In the genomic region with DNA sequence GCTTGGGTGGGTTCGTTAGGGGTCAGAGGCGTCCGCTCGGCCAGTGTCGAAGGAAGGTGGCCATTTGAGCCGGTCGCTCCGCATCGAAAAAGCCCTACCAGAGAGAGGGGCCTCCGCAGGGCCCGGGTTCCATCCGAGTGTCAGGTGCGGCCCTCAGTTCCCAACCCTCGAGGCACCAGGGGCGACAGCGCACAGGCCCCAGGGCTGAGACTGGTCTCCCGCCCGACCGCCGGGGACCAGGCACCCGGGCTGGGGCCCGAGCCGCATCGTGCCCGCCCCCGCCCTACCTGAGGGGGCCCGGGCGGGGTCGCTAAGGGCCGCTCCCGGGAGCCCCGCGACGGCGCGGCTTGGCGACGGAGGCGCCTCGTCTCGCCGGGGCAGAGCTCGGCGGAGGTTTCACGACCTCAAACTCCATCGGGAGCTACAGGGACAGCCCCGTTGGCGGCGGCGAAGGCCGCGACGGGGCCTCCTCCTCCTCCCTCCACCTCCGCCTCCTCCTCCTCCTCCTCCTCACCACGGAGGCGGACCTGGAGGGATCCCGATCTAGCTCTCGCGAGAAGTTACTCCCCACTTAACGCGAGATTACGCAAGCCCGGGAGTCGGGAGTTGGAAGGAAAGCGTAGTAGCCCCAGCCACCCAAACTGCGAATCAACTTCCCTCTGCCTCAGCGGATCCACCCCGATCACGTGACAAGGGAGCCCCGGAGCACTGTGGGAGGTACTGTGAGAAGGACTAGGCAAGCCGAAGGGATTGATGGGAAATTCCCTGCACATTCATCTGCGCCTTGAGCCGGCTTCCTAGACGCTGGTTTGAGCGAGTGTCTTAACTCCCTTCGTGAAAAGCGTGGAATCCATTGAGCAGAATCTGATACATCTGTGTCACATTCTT, we compare ENCODE assay signal across 8 cellular contexts. TPM values are rescaled to one million over a fixed set of nuclear protein-coding genes. Genes with fewer than 3 reads are reported as not detected.
A peak's percentile ranks its signal among the peaks of the same experiment; 100 is the strongest.
DNase-seq lines count a peak whose midpoint lies in the region; ATAC-seq and TF ChIP-seq lines count a peak whose summit lies in the region.

A gene with protein sequence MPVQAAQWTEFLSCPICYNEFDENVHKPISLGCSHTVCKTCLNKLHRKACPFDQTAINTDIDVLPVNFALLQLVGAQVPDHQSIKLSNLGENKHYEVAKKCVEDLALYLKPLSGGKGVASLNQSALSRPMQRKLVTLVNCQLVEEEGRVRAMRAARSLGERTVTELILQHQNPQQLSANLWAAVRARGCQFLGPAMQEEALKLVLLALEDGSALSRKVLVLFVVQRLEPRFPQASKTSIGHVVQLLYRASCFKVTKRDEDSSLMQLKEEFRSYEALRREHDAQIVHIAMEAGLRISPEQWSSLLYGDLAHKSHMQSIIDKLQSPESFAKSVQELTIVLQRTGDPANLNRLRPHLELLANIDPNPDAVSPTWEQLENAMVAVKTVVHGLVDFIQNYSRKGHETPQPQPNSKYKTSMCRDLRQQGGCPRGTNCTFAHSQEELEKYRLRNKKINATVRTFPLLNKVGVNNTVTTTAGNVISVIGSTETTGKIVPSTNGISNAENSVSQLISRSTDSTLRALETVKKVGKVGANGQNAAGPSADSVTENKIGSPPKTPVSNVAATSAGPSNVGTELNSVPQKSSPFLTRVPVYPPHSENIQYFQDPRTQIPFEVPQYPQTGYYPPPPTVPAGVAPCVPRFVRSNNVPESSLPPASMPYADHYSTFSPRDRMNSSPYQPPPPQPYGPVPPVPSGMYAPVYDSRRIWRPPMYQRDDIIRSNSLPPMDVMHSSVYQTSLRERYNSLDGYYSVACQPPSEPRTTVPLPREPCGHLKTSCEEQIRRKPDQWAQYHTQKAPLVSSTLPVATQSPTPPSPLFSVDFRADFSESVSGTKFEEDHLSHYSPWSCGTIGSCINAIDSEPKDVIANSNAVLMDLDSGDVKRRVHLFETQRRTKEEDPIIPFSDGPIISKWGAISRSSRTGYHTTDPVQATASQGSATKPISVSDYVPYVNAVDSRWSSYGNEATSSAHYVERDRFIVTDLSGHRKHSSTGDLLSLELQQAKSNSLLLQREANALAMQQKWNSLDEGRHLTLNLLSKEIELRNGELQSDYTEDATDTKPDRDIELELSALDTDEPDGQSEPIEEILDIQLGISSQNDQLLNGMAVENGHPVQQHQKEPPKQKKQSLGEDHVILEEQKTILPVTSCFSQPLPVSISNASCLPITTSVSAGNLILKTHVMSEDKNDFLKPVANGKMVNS (minus strand): TSS at position 537 of the 888 bp plus-strand sequence. CDS start 7,850 bp downstream, outside the sequence.

- H3K4me1 Mint-ChIP-seq in activated naive CD8-positive, alpha-beta T cell (ENCODE audit: low read depth): peaks cover 40% of the 10 kb centered on the region

- H3K4me3 Mint-ChIP-seq in activated naive CD8-positive, alpha-beta T cell: peak within 1 kb of the TSS; percentile 94

- peak within 1 kb of the TSS; percentile 98 for H3K27ac Mint-ChIP-seq in activated naive CD8-positive, alpha-beta T cell

- ATAC-seq in HG02623 (IDR thresholded peaks at IDR 0.05; ENCODE audit: unreplicated experiment): peak; percentile 79

- H3K27me3 Mint-ChIP-seq in activated naive CD8-positive, alpha-beta T cell: no peaks in the 10 kb centered on the region

- DNase-seq in GM10266 (ENCODE audit: extremely low spot score) (peak; percentile 91), NCI-H1105 (lab: John Stamatoyannopoulos, UW) (peak; percentile 98), SKM-1 treated with dmso at 0.1 percent for 144 hours (lab: John Stamatoyannopoulos, UW; ENCODE audit: unreplicated experiment) (peak; percentile 99), glomerular endothelial cell (ENCODE audit: extremely low read depth, low read depth, low spot score) (peak; percentile 100), occipital lobe (lab: John Stamatoyannopoulos, UW) (peak; percentile 100)

- H3K9me3 Mint-ChIP-seq in activated naive CD8-positive, alpha-beta T cell (ENCODE audit: low read depth): no peaks in the 10 kb centered on the region

- H3K36me3 Mint-ChIP-seq in activated naive CD8-positive, alpha-beta T cell: no peaks in the 10 kb centered on the region

- peak within 1 kb of the TSS; percentile 82 for H3K27ac ChIP-seq in temporal lobe (ENCODE audit: low read depth, low read length)

- TF ChIP-seq CTCF in GM10266 (IDR thresholded peaks at IDR 0.05; ENCODE audit: control insufficient read depth, insufficient read depth, low read depth, missing control alignments): no peak

RNA-seq across cellular contexts. Expression of the gene that starts here (rescaled TPM):
- total RNA-seq in glomerular endothelial cell (49.3 and 69.2 TPM in 2 replicates), occipital lobe (125 TPM), temporal lobe (95.1 TPM)

Comparison
In these comparisons a context has a peak if more than half of its experiments do, and no peak if none do; other contexts are left out.
1. Peak in every context shown above with its lines: DNase-seq, ATAC-seq and H3K27ac ChIP-seq.